Comparison of ENCODE assay signal across 8 cellular contexts in the genomic region with DNA sequence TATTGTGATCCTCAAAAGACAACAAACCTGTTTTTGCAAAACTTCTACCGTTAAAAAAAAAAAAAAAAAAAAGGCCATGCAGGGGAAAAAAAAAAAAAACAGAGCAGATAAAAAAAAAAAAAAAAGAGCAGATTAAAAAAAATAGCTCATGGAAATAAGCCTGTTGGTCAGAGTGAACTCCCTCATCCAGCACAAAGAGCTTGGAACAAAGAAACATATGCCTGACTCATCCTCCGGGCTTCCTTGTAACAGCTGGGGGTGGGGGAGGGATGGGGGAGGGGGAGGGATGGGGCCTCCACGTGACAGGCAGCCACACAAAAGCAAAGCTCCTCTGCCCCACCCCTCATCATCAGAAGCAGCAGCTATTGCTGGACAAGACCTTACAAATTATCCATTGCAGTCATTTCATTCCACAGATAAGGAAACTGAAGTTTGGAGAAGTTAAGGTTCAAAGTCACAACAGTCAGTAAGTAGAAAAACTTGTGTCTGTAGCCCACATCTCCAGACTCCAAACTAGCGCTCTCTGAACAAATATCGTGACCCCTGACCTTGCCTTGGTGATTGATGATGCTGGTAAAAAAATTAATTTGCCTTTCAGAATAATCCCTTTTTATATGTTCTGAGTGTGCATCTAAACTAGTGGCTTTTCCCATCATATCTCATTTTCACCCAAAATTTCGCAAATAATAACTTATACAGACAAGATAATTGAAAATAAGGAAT. TPM values are rescaled to one million over a fixed set of nuclear protein-coding genes. Genes with fewer than 3 reads are reported as not detected.
DNase-seq lines count a peak whose midpoint lies in the region; ATAC-seq and TF ChIP-seq lines count a peak whose summit lies in the region.

No MANE protein-coding gene starts in this region.

- no peak overlapping the region for H2BK15ac ChIP-seq in mesendoderm (replicated peaks; ENCODE audit: low read depth)

- no CpG with 5 or more reads among the region's 6 CpGs for WGBS in mesendoderm (ENCODE audit: extremely low coverage, insufficient coverage, low lambda C conversion rate)

- H3K79me2 ChIP-seq in PC-3 (ENCODE audit: low read length) (no peaks in the 10 kb centered on the region), mesendoderm (ENCODE audit: control insufficient read depth, insufficient read depth, low read length) (no peaks in the 10 kb centered on the region), MM.1S (ENCODE audit: low read length) (no peaks in the 10 kb centered on the region)

- H3K9me3 ChIP-seq in PC-3 (ENCODE audit: low read length) (no peaks in the 10 kb centered on the region), MM.1S (replicated peaks; ENCODE audit: insufficient read depth, low read length) (no peaks in the 10 kb centered on the region)

- H3K4me2 ChIP-seq in PC-3 (ENCODE audit: low read length) (peak overlapping the region; percentile 29; the same call in 1 of the 2 replicates), mesendoderm (ENCODE audit: low read length) (no peak overlapping the region), MM.1S (ENCODE audit: low read depth, low read length) (no peak overlapping the region)

- H3K9me2 ChIP-seq in PC-3 (replicated peaks; ENCODE audit: low read length), result no peaks in the 10 kb centered on the region
- no peaks in the 10 kb centered on the region for H3K9me2 ChIP-seq in MM.1S (replicated peaks; ENCODE audit: insufficient read depth, low read length)

- H2AK5ac ChIP-seq in mesendoderm (ENCODE audit: low read length), result no peak overlapping the region

- no peaks in the 10 kb centered on the region for H3K36me3 ChIP-seq in PC-3 (ENCODE audit: low read depth, low read length)
- H3K36me3 ChIP-seq in mesendoderm (ENCODE audit: control insufficient read depth, insufficient read depth, low read length), result no peaks in the 10 kb centered on the region
- H3K36me3 ChIP-seq in MM.1S (replicated peaks; ENCODE audit: insufficient read depth, low read length), result no peaks in the 10 kb centered on the region

- H3F3A ChIP-seq in PC-3 (ENCODE audit: low read length, unreplicated experiment), result peaks cover 4% of the 10 kb centered on the region
- no peaks in the 10 kb centered on the region for H3F3A ChIP-seq in MM.1S (ENCODE audit: insufficient read depth, low read length)

- no TSS peak for BruUV-seq in PC-3 (replicated peaks; lab: Mats Ljungman, UMichigan)

- POLR2A ChIA-PET in PC-3 (lab: Charles Lee; ENCODE audit: unreplicated experiment), result interaction anchor here (0.6 to 0.7 kb wide), 4 partner anchors 30 to 105 kb away, joined by 5 to 18 read pairs (median 16); a partner anchor contains a TSS

- TF ChIP-seq CTCF in PC-3 (conservative IDR thresholded peaks at IDR 0.05; ENCODE audit: low read depth, low read length) (no peak), MM.1S (IDR thresholded peaks at IDR 0.05; ENCODE audit: low read length) (no peak)

- H3K4ac ChIP-seq in mesendoderm (ENCODE audit: low read depth, low read length), result no peak overlapping the region

- H3K18ac ChIP-seq in mesendoderm (ENCODE audit: low read length), result no peak overlapping the region

- H2BK5ac ChIP-seq in mesendoderm (ENCODE audit: low read length), result no peak overlapping the region

- H3K9ac ChIP-seq in PC-3 (ENCODE audit: low read length) (no peak overlapping the region), mesendoderm (ENCODE audit: low read length) (no peak overlapping the region), MM.1S (ENCODE audit: low read length) (no peak overlapping the region)

- H3K23ac ChIP-seq in mesendoderm (ENCODE audit: low read length), result no peak overlapping the region

- H3K4me1 ChIP-seq in PC-3 (ENCODE audit: insufficient read depth, low read length) (peaks cover 21% of the 10 kb centered on the region), mesendoderm (ENCODE audit: control insufficient read depth, low read depth, low read length) (peaks cover 2% of the 10 kb centered on the region), MM.1S (ENCODE audit: low read length) (no peaks in the 10 kb centered on the region)

- H3K27ac ChIP-seq in PC-3 (ENCODE audit: low read length) (peak overlapping the region; percentile 36), epithelial cell of prostate (peak overlapping the region; percentile 39), mesendoderm (ENCODE audit: low read depth, low read length) (no peak overlapping the region), MM.1S (ENCODE audit: low read length) (no peak overlapping the region)

- DNase-seq in HCEC 1CT (peak; percentile 92), PC-3 (peak; percentile 65), epithelial cell of prostate (ENCODE audit: low read depth, low spot score) (peak; percentile 79), mesendoderm (peak; percentile 85), activated gamma-delta T cell treated with Interleukin-2 at 50 U/mL for 16 hours (no peak), DMS79 (lab: John Stamatoyannopoulos, UW) (no peak), MM.1S (no peak)

- no peaks in the 10 kb centered on the region for H3K27me3 ChIP-seq in PC-3 (ENCODE audit: low read length)
- H3K27me3 ChIP-seq in mesendoderm (ENCODE audit: insufficient read depth, low read length, poor library complexity), result no peaks in the 10 kb centered on the region
- no peaks in the 10 kb centered on the region for H3K27me3 ChIP-seq in MM.1S (replicated peaks; ENCODE audit: insufficient read depth, low read length)

- no peaks in the 10 kb centered on the region for H4K20me1 ChIP-seq in PC-3 (ENCODE audit: low read length)
- no peaks in the 10 kb centered on the region for H4K20me1 ChIP-seq in MM.1S (ENCODE audit: insufficient read depth, low read length)

- no peaks in the 10 kb centered on the region for H3K79me1 ChIP-seq in mesendoderm (ENCODE audit: low read length)

- CTCF ChIA-PET in PC-3 (lab: Charles Lee), result interaction anchor here (0.5 to 0.7 kb wide), 2 partner anchors 105 to 127 kb away, joined by 4 to 5 read pairs; a partner anchor contains a TSS

- H4K5ac ChIP-seq in mesendoderm (ENCODE audit: low read length), result no peak overlapping the region

- no peak overlapping the region for H3K56ac ChIP-seq in mesendoderm (ENCODE audit: low read length)

- peak overlapping the region; percentile 31 for H4K8ac ChIP-seq in mesendoderm (ENCODE audit: low read depth, low read length)

- ATAC-seq in PC-3 (peak; percentile 40), HG02588 (IDR thresholded peaks at IDR 0.05; ENCODE audit: unreplicated experiment) (no peak)

- H2BK120ac ChIP-seq in mesendoderm (ENCODE audit: low read depth, low read length), result no peak overlapping the region

- intact Hi-C loops in PC-3 (cut with micrococcal nuclease), result no loop called here

- no peak overlapping the region for H2AFZ ChIP-seq in PC-3 (ENCODE audit: low read length)
- no peak overlapping the region for H2AFZ ChIP-seq in MM.1S (ENCODE audit: low read length)

- H3K4me3 ChIP-seq in PC-3 (ENCODE audit: low read length), result no peak overlapping the region
- no peak overlapping the region for H3K4me3 ChIP-seq in mesendoderm (ENCODE audit: low read length)
- no peak overlapping the region for H3K4me3 ChIP-seq in MM.1S (ENCODE audit: low read length)

RNA-seq across cellular contexts. Expression of a gene that starts 38.9 kb away (rescaled TPM):
- 9.6 and 21.5 TPM in 2 replicates for total RNA-seq in PC-3 (2014; rRNA removed)
- polyA plus RNA-seq in mesendoderm (2013, experiment 1 of 2), result 12.7 TPM
- 13.6 TPM for polyA plus RNA-seq in mesendoderm (2013, experiment 2 of 2)

RNA-seq across cellular contexts. Expression of a gene that starts 42.6 kb away (rescaled TPM):
- 0.26 TPM in 1 of 2 replicates, not detected in the other for total RNA-seq in PC-3 (2014; rRNA removed)
- not detected for polyA plus RNA-seq in mesendoderm (2013, experiment 1 of 2)
- not detected for polyA plus RNA-seq in mesendoderm (2013, experiment 2 of 2)

Comparison
In these comparisons a context has a peak if more than half of its experiments do, and no peak if none do; other contexts are left out.
1. DNase-seq: peak in HCEC 1CT (single experiment), PC-3 (single experiment), epithelial cell of prostate (single experiment) and mesendoderm (single experiment); none in activated gamma-delta T cell treated with Interleukin-2 at 50 U/mL for 16 hours (single experiment), DMS79 (single experiment) and MM.1S (single experiment).
2. H3K27ac ChIP-seq: peak in PC-3 (single experiment) and epithelial cell of prostate (single experiment); none in mesendoderm (single experiment) and MM.1S (single experiment).